8 cellular contexts compared by ENCODE assay signal in the genomic region with DNA sequence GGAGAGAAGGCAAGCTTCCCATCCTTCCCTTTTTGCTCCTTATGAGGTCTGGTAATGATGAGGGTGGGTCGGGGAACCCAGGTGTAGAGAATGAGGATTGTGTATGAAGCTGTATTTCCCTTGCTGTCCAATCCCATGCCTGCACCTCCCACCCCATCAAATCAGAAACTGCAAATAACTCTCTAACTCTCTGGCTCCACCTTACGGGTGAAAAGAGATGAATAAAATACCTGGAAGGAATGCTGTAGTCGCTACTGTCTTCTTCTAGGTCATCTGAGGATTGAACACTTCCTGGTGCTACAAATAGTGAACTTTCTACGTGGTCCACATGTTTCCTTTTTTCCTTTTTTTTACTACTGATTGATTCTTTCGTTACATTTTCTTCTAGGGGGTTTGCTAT. TPM values are rescaled to one million over a fixed set of nuclear protein-coding genes. Genes with fewer than 3 reads are reported as not detected.
DNase-seq lines count a peak whose midpoint lies in the region; TF ChIP-seq lines count a peak whose summit lies in the region.

No MANE protein-coding gene starts in this region.

- TF ChIP-seq CTCF in Loucy (conservative IDR thresholded peaks at IDR 0.05; ENCODE audit: low read length) = peak; percentile 48
- no peak for TF ChIP-seq CTCF in coronary artery (IDR thresholded peaks at IDR 0.05)
- TF ChIP-seq CTCF in spleen (IDR thresholded peaks at IDR 0.05 in 8 of 11, conservative IDR thresholded peaks at IDR 0.05 in 3 of 11) = peak in 8 of 11 experiments; percentile 22 to 59 (median 44)
- no peak for TF ChIP-seq CTCF in foreskin fibroblast (IDR thresholded peaks at IDR 0.05; ENCODE audit: low read depth, low read length)

- no peaks in the 10 kb centered on the region for H3K36me3 Mint-ChIP-seq in activated CD4-positive, alpha-beta T cell treated with anti-CD3 and anti-CD28 coated beads, Interleukin-2, amount 10 ng/mL, durations not matched to agents 24 days and 14 days (ENCODE audit: low read depth)

- no peaks in the 10 kb centered on the region for H4K20me1 ChIP-seq in Loucy (ENCODE audit: insufficient read depth, low read length, poor library complexity, severe bottlenecking)

- no peaks in the 10 kb centered on the region for H3K79me2 ChIP-seq in Loucy (ENCODE audit: insufficient read depth, low read length)

- no peak overlapping the region for H3K27ac Mint-ChIP-seq in activated CD4-positive, alpha-beta T cell treated with anti-CD3 and anti-CD28 coated beads, Interleukin-2, amount 10 ng/mL, durations not matched to agents 24 days and 14 days

- TF ChIP-seq POLR2A in spleen (IDR thresholded peaks at IDR 0.05) = no peak

- H3K4me3 ChIP-seq in Loucy (ENCODE audit: low read length, poor library complexity, severe bottlenecking) (no peak overlapping the region), coronary artery (no peak overlapping the region), spleen (no peak overlapping the region), foreskin fibroblast (ENCODE audit: low read depth in 1 of 2, low read length in 2 of 2) (no peak overlapping the region)

- H3K4me1 ChIP-seq in Loucy (ENCODE audit: insufficient read depth, low read length, poor library complexity, severe bottlenecking) (no peaks in the 10 kb centered on the region), spleen (peaks cover 0 to 19% (median 6%) of the 10 kb centered on the region in 6 donors)

- no peak overlapping the region for H2AFZ ChIP-seq in Loucy (ENCODE audit: low read length)

- H3K9ac ChIP-seq in Loucy (ENCODE audit: low read depth, low read length, poor library complexity, severe bottlenecking) = no peak overlapping the region

- intact Hi-C loops in activated CD4-positive, alpha-beta T cell treated with anti-CD3 and anti-CD28 coated beads, Interleukin-2, amount 10 ng/mL, durations not matched to agents 24 days and 14 days (cut with micrococcal nuclease) = loop anchor here (10.0 kb wide), 1 partner anchor 491 kb away; no protein-coding TSS in a partner anchor
- intact Hi-C loops in spleen (cut with DNase I; ENCODE audit: low total_unique reads) = no loop called here

- no peaks in the 10 kb centered on the region for H3K27me3 Mint-ChIP-seq in activated CD4-positive, alpha-beta T cell treated with anti-CD3 and anti-CD28 coated beads, Interleukin-2, amount 10 ng/mL, durations not matched to agents 24 days and 14 days

- H3K4me2 ChIP-seq in Loucy (ENCODE audit: low read depth, low read length, poor library complexity, severe bottlenecking) = no peak overlapping the region

- WGBS in spleen, 5 donors = 18 to 26% (median 24%) methylated on average over 5 of the region's 5 CpGs

- H3K36me3 ChIP-seq in Loucy (ENCODE audit: insufficient read depth, low read length) = no peaks in the 10 kb centered on the region
- peaks cover 0 to 25% (median 0%) of the 10 kb centered on the region in 6 donors for H3K36me3 ChIP-seq in spleen

- no peak overlapping the region for H3K4me3 Mint-ChIP-seq in activated CD4-positive, alpha-beta T cell treated with anti-CD3 and anti-CD28 coated beads, Interleukin-2, amount 10 ng/mL, durations not matched to agents 24 days and 14 days

- H3K4me1 Mint-ChIP-seq in activated CD4-positive, alpha-beta T cell treated with anti-CD3 and anti-CD28 coated beads, Interleukin-2, amount 10 ng/mL, durations not matched to agents 24 days and 14 days = peaks cover 2% of the 10 kb centered on the region

- H3F3A ChIP-seq in Loucy (ENCODE audit: low read depth) = no peaks in the 10 kb centered on the region

- H3K9me2 ChIP-seq in Loucy (replicated peaks; ENCODE audit: low read depth, low read length) = no peaks in the 10 kb centered on the region

- H3K9me3 ChIP-seq in Loucy (ENCODE audit: insufficient read depth, low read depth, low read length) = no peaks in the 10 kb centered on the region
- no peaks in the 10 kb centered on the region for H3K9me3 ChIP-seq in spleen

- no peaks in the 10 kb centered on the region for H3K9me3 Mint-ChIP-seq in activated CD4-positive, alpha-beta T cell treated with anti-CD3 and anti-CD28 coated beads, Interleukin-2, amount 10 ng/mL, durations not matched to agents 24 days and 14 days

- no peaks in the 10 kb centered on the region for H3K27me3 ChIP-seq in Loucy (ENCODE audit: insufficient read depth, low read length, poor library complexity, severe bottlenecking)
- no peaks in the 10 kb centered on the region for H3K27me3 ChIP-seq in spleen (replicated peaks in 1 of 7)

- peak; percentile 66 for DNase-seq in activated CD4-positive, alpha-beta T cell treated with anti-CD3 and anti-CD28 coated beads, Interleukin-2, amount 10 ng/mL, durations not matched to agents 24 days and 14 days
- DNase-seq in activated CD4-positive, alpha-beta T cell treated with anti-CD3 and anti-CD28 coated beads, Interleukin-2, amount 50 U/mL, for 48 hours = no peak
- peak; percentile 47 for DNase-seq in coronary artery (ENCODE audit: low spot score)
- DNase-seq in spleen = no peak
- no peak for DNase-seq in foreskin fibroblast
- DNase-seq in stimulated activated CD4-positive, alpha-beta T cell treated with anti-CD3 and anti-CD28 coated beads, Interleukin-15, amount 100 ng/mL, for 24 hours = no peak
- no peak for DNase-seq in NK-92 (lab: John Stamatoyannopoulos, UW; ENCODE audit: unreplicated experiment)

- H3K27ac ChIP-seq in coronary artery (no peak overlapping the region), spleen (no peak overlapping the region)

RNA-seq across cellular contexts. Expression of a gene that starts 38.9 kb away (rescaled TPM):
- total RNA-seq in activated CD4-positive, alpha-beta T cell treated with anti-CD3 and anti-CD28 coated beads, Interleukin-2, amount 10 ng/mL, durations not matched to agents 24 days and 14 days = 74.4 and 77.0 TPM in 2 replicates
- 100 to 1,000 TPM in 1 of 7 donors, 10 to 100 TPM in 6; 61.1 to 124 (median 91.9) TPM for total RNA-seq in spleen
- polyA plus RNA-seq in spleen = 10 to 100 TPM in 1 of 3 donors, 1 to 10 TPM in 2; 7.1 to 10.3 (median 8.3) TPM

Comparison
In these comparisons a context has a peak if more than half of its experiments do, and no peak if none do; other contexts are left out.
1. DNase-seq: peak in activated CD4-positive, alpha-beta T cell treated with anti-CD3 and anti-CD28 coated beads, Interleukin-2, amount 10 ng/mL, durations not matched to agents 24 days and 14 days (single experiment) and coronary artery (single experiment); none in activated CD4-positive, alpha-beta T cell treated with anti-CD3 and anti-CD28 coated beads, Interleukin-2, amount 50 U/mL, for 48 hours (0 of 2), spleen (single experiment), foreskin fibroblast (0 of 2), stimulated activated CD4-positive, alpha-beta T cell treated with anti-CD3 and anti-CD28 coated beads, Interleukin-15, amount 100 ng/mL, for 24 hours (single experiment) and NK-92 (single experiment).
2. CTCF ChIP-seq: peak in Loucy (single experiment) and spleen (8 of 11); none in coronary artery (single experiment) and foreskin fibroblast (single experiment).